ENCODE assay signal across 30 cellular contexts in genomic region chr9:37005517-37006140, GRCh38. TPM values are rescaled to one million over a fixed set of nuclear protein-coding genes. Genes with fewer than 3 reads are reported as not detected.
A peak's percentile ranks its signal among the peaks of the same experiment; 100 is the strongest.
DNase-seq lines count a peak whose midpoint lies in the region; ATAC-seq and TF ChIP-seq lines count a peak whose summit lies in the region.
"Had no signal": no experiment of that assay in that cellular context is flagged by ENCODE, and none has a peak within 500 bp of the region (broad histone marks: within the 10 kb centered on the region; RNA-seq: fewer than 3 reads in every experiment).

No MANE protein-coding gene starts in this region.

- no peak overlapping the region for H2AFZ ChIP-seq in GM23248

- CTCF ChIA-PET in activated B cell treated with CpG ODN at 0.5 μM for 24 hours (lab: Charles Lee), result no interaction called here
- CTCF ChIA-PET in activated naive CD4-positive, alpha-beta T cell treated with anti-CD3 and anti-CD28 coated beads, Interleukin-2, amount 10 ng/mL, durations not matched to agents 7 days and 5 days (lab: Charles Lee), result no interaction called here

- H3K4me1 Mint-ChIP-seq in activated B cell treated with CpG ODN at 0.5 μM for 24 hours (peaks cover 93% of the 10 kb centered on the region), immature natural killer cell (no peaks in the 10 kb centered on the region)
- no peaks in the 10 kb centered on the region for H3K4me1 Mint-ChIP-seq in activated T-helper 1 cell treated with anti-CD3 and anti-CD28 coated beads, Interleukin-12 subunit alpha, Interleukin-12 subunit beta, Interleukin-2, Interleukin-4 antibody, amounts not matched to agents 30 ng/mL and 10 ng/mL and 1 ng/mL, durations not matched to agents 14 hours and 24 hours and 36 hours (ENCODE audit: low read depth)
- peaks cover 2% of the 10 kb centered on the region for H3K4me1 Mint-ChIP-seq in activated naive CD4-positive, alpha-beta T cell treated with anti-CD3 and anti-CD28 coated beads, Interleukin-2, amount 10 ng/mL, durations not matched to agents 7 days and 5 days
- H3K4me1 Mint-ChIP-seq: mesothelial cell of epicardium had no signal

- H3K9me2 ChIP-seq in GM23248 (ENCODE audit: insufficient read depth), result no peaks in the 10 kb centered on the region

- in situ Hi-C loops in GM23248 (cut with MboI), result no loop called here

- WGBS in GM23248 (ENCODE audit: low coverage in 1 of 2, low lambda C conversion rate in 2 of 2, missing lambda C conversion rate in 2 of 2), 2 experiments, result 21 to 30% methylated on average over 6 of the region's 6 CpGs

- TF ChIP-seq POLR2A in GM19099 (IDR thresholded peaks at IDR 0.05; ENCODE audit: extremely low read depth, insufficient read length, low read depth), result peak; percentile 34

- H3K36me3 Mint-ChIP-seq in activated B cell treated with CpG ODN at 0.5 μM for 24 hours (ENCODE audit: low read depth) (peaks cover 92% of the 10 kb centered on the region), immature natural killer cell (peaks cover 0 to 3% (median 0%) of the 10 kb centered on the region in 3 donors)
- no peaks in the 10 kb centered on the region for H3K36me3 Mint-ChIP-seq in activated T-helper 1 cell treated with anti-CD3 and anti-CD28 coated beads, Interleukin-12 subunit alpha, Interleukin-12 subunit beta, Interleukin-2, Interleukin-4 antibody, amounts not matched to agents 30 ng/mL and 10 ng/mL and 1 ng/mL, durations not matched to agents 14 hours and 24 hours and 36 hours (ENCODE audit: low read depth)
- H3K36me3 Mint-ChIP-seq in activated naive CD4-positive, alpha-beta T cell treated with anti-CD3 and anti-CD28 coated beads, Interleukin-2, amount 10 ng/mL, durations not matched to agents 7 days and 5 days, result no peaks in the 10 kb centered on the region
- H3K36me3 Mint-ChIP-seq: mesothelial cell of epicardium; naive thymus-derived CD8-positive, alpha-beta T cell had no signal

- ATAC-seq in HG02852 (IDR thresholded peaks at IDR 0.05; ENCODE audit: unreplicated experiment) (peak; percentile 37), activated B cell treated with CpG ODN at 0.5 μM for 24 hours (ENCODE audit: low read depth) (peak; percentile 49)
- ATAC-seq: activated T-cell treated with anti-CD3 and anti-CD28 coated beads, Interleukin-2, amount 50 U/mL, for 72 hours; esophagus mucosa; foreskin keratinocyte; left lung; naive thymus-derived CD8-positive, alpha-beta T cell had no signal

- H3K4me3 Mint-ChIP-seq in activated B cell treated with CpG ODN at 0.5 μM for 24 hours (peak overlapping the region; percentile 86), immature natural killer cell (no peak overlapping the region)
- H3K4me3 Mint-ChIP-seq in activated T-helper 1 cell treated with anti-CD3 and anti-CD28 coated beads, Interleukin-12 subunit alpha, Interleukin-12 subunit beta, Interleukin-2, Interleukin-4 antibody, amounts not matched to agents 30 ng/mL and 10 ng/mL and 1 ng/mL, durations not matched to agents 14 hours and 24 hours and 36 hours, result no peak overlapping the region
- no peak overlapping the region for H3K4me3 Mint-ChIP-seq in activated naive CD4-positive, alpha-beta T cell treated with anti-CD3 and anti-CD28 coated beads, Interleukin-2, amount 10 ng/mL, durations not matched to agents 7 days and 5 days
- H3K4me3 Mint-ChIP-seq: activated T-cell treated with anti-CD3 and anti-CD28 coated beads, Interleukin-2, amount 50 U/mL, for 72 hours; mesothelial cell of epicardium had no signal

- H3F3A ChIP-seq in GM23248 (ENCODE audit: insufficient read depth), result no peaks in the 10 kb centered on the region

- H3K9me3 Mint-ChIP-seq in activated B cell treated with CpG ODN at 0.5 μM for 24 hours, result no peaks in the 10 kb centered on the region
- H3K9me3 Mint-ChIP-seq in immature natural killer cell, result no peaks in the 10 kb centered on the region
- no peaks in the 10 kb centered on the region for H3K9me3 Mint-ChIP-seq in activated T-helper 1 cell treated with anti-CD3 and anti-CD28 coated beads, Interleukin-12 subunit alpha, Interleukin-12 subunit beta, Interleukin-2, Interleukin-4 antibody, amounts not matched to agents 30 ng/mL and 10 ng/mL and 1 ng/mL, durations not matched to agents 14 hours and 24 hours and 36 hours
- H3K9me3 Mint-ChIP-seq in activated naive CD4-positive, alpha-beta T cell treated with anti-CD3 and anti-CD28 coated beads, Interleukin-2, amount 10 ng/mL, durations not matched to agents 7 days and 5 days, result no peaks in the 10 kb centered on the region
- H3K9me3 Mint-ChIP-seq: activated T-cell treated with anti-CD3 and anti-CD28 coated beads, Interleukin-2, amount 50 U/mL, for 72 hours; mesothelial cell of epicardium; naive thymus-derived CD8-positive, alpha-beta T cell had no signal

- no peaks in the 10 kb centered on the region for H3K27me3 ChIP-seq in GM06990 (replicated peaks; ENCODE audit: control insufficient read depth, insufficient read depth, low read length)
- peaks cover 99% of the 10 kb centered on the region for H3K27me3 ChIP-seq in GM23248 (replicated peaks; ENCODE audit: insufficient read depth)
- H3K27me3 ChIP-seq: vagina had no signal

- POLR2A ChIA-PET in activated B cell treated with CpG ODN at 0.5 μM for 24 hours (lab: Charles Lee), result interaction anchor here (0.6 to 9.6 kb wide), 9 partner anchors 9 to 366 kb away, joined by 3 to 291 read pairs (median 10); partner anchors contain the start of gene PAX5

- DNase-seq in GM06990 (ENCODE audit: extremely low read depth, insufficient read length) (peak; percentile 63), activated B cell treated with CpG ODN at 0.5 μM for 24 hours (no peak), immature natural killer cell (no peak), GM23248 (no peak)
- no peak for DNase-seq in activated T-helper 1 cell treated with anti-CD3 and anti-CD28 coated beads, Interleukin-12 subunit alpha, Interleukin-12 subunit beta, Interleukin-2, Interleukin-4 antibody, amounts not matched to agents 30 ng/mL and 10 ng/mL and 1 ng/mL, durations not matched to agents 14 hours and 24 hours and 36 hours (ENCODE audit: low spot score)
- no peak for DNase-seq in activated naive CD4-positive, alpha-beta T cell treated with anti-CD3 and anti-CD28 coated beads, Interleukin-2, amount 10 ng/mL, durations not matched to agents 7 days and 5 days
- DNase-seq: activated CD4-positive, alpha-beta T cell treated with anti-CD3 and anti-CD28 coated beads for 48 hours; activated naive CD4-positive, alpha-beta T cell treated with anti-CD3 and anti-CD28 coated beads, Interleukin-2, amount 50 U/mL, for 16 hours; activated T-cell treated with anti-CD3 and anti-CD28 coated beads, Interleukin-2, amount 50 U/mL, for 72 hours; anterior cingulate cortex; C1 segment of cervical spinal cord; Calu3; colonic mucosa; foreskin keratinocyte; Kasumi-1; left lung; naive thymus-derived CD8-positive, alpha-beta T cell; NCI-H1048; NCI-H1694 treated with DMSO at 0.1 percent for 48 hours; NCI-H526 treated with DMSO at 0.1 percent for 48 hours; retina; RPMI8226; small intestine had no signal

- H3K4me3 ChIP-seq in GM06990 (replicated peaks; ENCODE audit: low read depth, low read length) (peak overlapping the region; percentile 41), GM23248 (no peak overlapping the region)
- H3K4me3 ChIP-seq: colonic mucosa, left lung, suprapubic skin, vagina had no signal

- no peak for TF ChIP-seq CTCF in GM06990 (IDR thresholded peaks at IDR 0.05; ENCODE audit: insufficient read depth, low read length, poor library complexity, severe bottlenecking)
- TF ChIP-seq CTCF in activated B cell treated with CpG ODN at 0.5 μM for 24 hours (IDR thresholded peaks at IDR 0.05), result no peak

- intact Hi-C loops in activated B cell treated with CpG ODN at 0.5 μM for 24 hours (cut with micrococcal nuclease), result loop anchor here (1.0 kb wide), 1 partner anchor 12 kb away; no protein-coding TSS in a partner anchor
- intact Hi-C loops in activated T-helper 1 cell treated with anti-CD3 and anti-CD28 coated beads, Interleukin-12 subunit alpha, Interleukin-12 subunit beta, Interleukin-2, Interleukin-4 antibody, amounts not matched to agents 30 ng/mL and 10 ng/mL and 1 ng/mL, durations not matched to agents 14 hours and 24 hours and 36 hours (cut with micrococcal nuclease), result no loop called here

- H3K4me2 ChIP-seq in GM23248 (ENCODE audit: unreplicated experiment), result no peak overlapping the region

- H3K79me2 ChIP-seq in GM23248 (ENCODE audit: insufficient read depth), result no peaks in the 10 kb centered on the region

- H4K20me1 ChIP-seq in GM23248 (ENCODE audit: insufficient read depth), result no peaks in the 10 kb centered on the region

- no peaks in the 10 kb centered on the region for H3K4me1 ChIP-seq in GM23248 (ENCODE audit: insufficient read depth)
- H3K4me1 ChIP-seq: colonic mucosa, foreskin keratinocyte, left lung, vagina had no signal

- H3K27me3 Mint-ChIP-seq in activated B cell treated with CpG ODN at 0.5 μM for 24 hours (no peaks in the 10 kb centered on the region), immature natural killer cell (ENCODE audit: low read depth in 3 of 3) (peaks cover 11 to 31% (median 12%) of the 10 kb centered on the region in 3 donors)
- peaks cover 69% of the 10 kb centered on the region for H3K27me3 Mint-ChIP-seq in activated T-helper 1 cell treated with anti-CD3 and anti-CD28 coated beads, Interleukin-12 subunit alpha, Interleukin-12 subunit beta, Interleukin-2, Interleukin-4 antibody, amounts not matched to agents 30 ng/mL and 10 ng/mL and 1 ng/mL, durations not matched to agents 14 hours and 24 hours and 36 hours (ENCODE audit: insufficient read depth)
- peaks cover 81% of the 10 kb centered on the region for H3K27me3 Mint-ChIP-seq in activated naive CD4-positive, alpha-beta T cell treated with anti-CD3 and anti-CD28 coated beads, Interleukin-2, amount 10 ng/mL, durations not matched to agents 7 days and 5 days

- H3K9ac ChIP-seq in GM23248, result no peak overlapping the region

- no peaks in the 10 kb centered on the region for H3K9me3 ChIP-seq in GM23248 (ENCODE audit: low read depth)
- H3K9me3 ChIP-seq: colonic mucosa, left lung, suprapubic skin, vagina had no signal

- H3K36me3 ChIP-seq in GM06990 (ENCODE audit: control insufficient read depth, insufficient read depth, low read length) (peaks cover 12% of the 10 kb centered on the region), GM23248 (ENCODE audit: low read depth) (no peaks in the 10 kb centered on the region)
- H3K36me3 ChIP-seq: colonic mucosa, left lung, suprapubic skin, vagina had no signal

- H3K27ac ChIP-seq in GM23248, result no peak overlapping the region
- H3K27ac ChIP-seq: colonic mucosa, foreskin keratinocyte, left lung, suprapubic skin, vagina had no signal

- H3K27ac Mint-ChIP-seq in activated B cell treated with CpG ODN at 0.5 μM for 24 hours, result peak overlapping the region; percentile 84
- no peak overlapping the region for H3K27ac Mint-ChIP-seq in immature natural killer cell
- no peak overlapping the region for H3K27ac Mint-ChIP-seq in activated T-helper 1 cell treated with anti-CD3 and anti-CD28 coated beads, Interleukin-12 subunit alpha, Interleukin-12 subunit beta, Interleukin-2, Interleukin-4 antibody, amounts not matched to agents 30 ng/mL and 10 ng/mL and 1 ng/mL, durations not matched to agents 14 hours and 24 hours and 36 hours
- no peak overlapping the region for H3K27ac Mint-ChIP-seq in activated naive CD4-positive, alpha-beta T cell treated with anti-CD3 and anti-CD28 coated beads, Interleukin-2, amount 10 ng/mL, durations not matched to agents 7 days and 5 days
- H3K27ac Mint-ChIP-seq: activated T-cell treated with anti-CD3 and anti-CD28 coated beads, Interleukin-2, amount 50 U/mL, for 72 hours; mesothelial cell of epicardium had no signal

RNA-seq across cellular contexts. Expression of gene PAX5, which starts 28.4 kb away (rescaled TPM):
- 580 and 619 TPM in 2 replicates for total RNA-seq in activated B cell treated with CpG ODN at 0.5 μM for 24 hours
- polyA plus RNA-seq in immature natural killer cell (under 1 TPM in 1 of 3 donors, not detected in 2; 0.03 TPM), GM23248 (2016; fragmentation: Nextera tagmentation; extraction: Ambion mirVana) (0.09 TPM in 1 of 2 replicates, not detected in the other)
- total RNA-seq in GM23248 (2014; rRNA removed; shearing (Covaris generic)), result not detected in 2 replicates
- total RNA-seq in activated T-helper 1 cell treated with anti-CD3 and anti-CD28 coated beads, Interleukin-12 subunit alpha, Interleukin-12 subunit beta, Interleukin-2, Interleukin-4 antibody, amounts not matched to agents 30 ng/mL and 10 ng/mL and 1 ng/mL, durations not matched to agents 14 hours and 24 hours and 36 hours, result 0.32 and 0.39 TPM in 2 replicates
- total RNA-seq: Calu3, mesothelial cell of epicardium, osteocyte had no signal
- polyA plus RNA-seq: foreskin keratinocyte had no signal

Comparison
In these comparisons a context has a peak if more than half of its experiments do, and no peak if none do; other contexts are left out.
1. RNA of gene PAX5, which starts 28.4 kb away (total RNA-seq): 580 to 619 TPM in activated B cell treated with CpG ODN at 0.5 μM for 24 hours; 0.32 to 0.39 TPM in activated T-helper 1 cell treated with anti-CD3 and anti-CD28 coated beads, Interleukin-12 subunit alpha, Interleukin-12 subunit beta, Interleukin-2, Interleukin-4 antibody, amounts not matched to agents 30 ng/mL and 10 ng/mL and 1 ng/mL, durations not matched to agents 14 hours and 24 hours and 36 hours and not detected in GM23248; every median in the first group is over 100 times any median in the second.